In the genomic region with DNA sequence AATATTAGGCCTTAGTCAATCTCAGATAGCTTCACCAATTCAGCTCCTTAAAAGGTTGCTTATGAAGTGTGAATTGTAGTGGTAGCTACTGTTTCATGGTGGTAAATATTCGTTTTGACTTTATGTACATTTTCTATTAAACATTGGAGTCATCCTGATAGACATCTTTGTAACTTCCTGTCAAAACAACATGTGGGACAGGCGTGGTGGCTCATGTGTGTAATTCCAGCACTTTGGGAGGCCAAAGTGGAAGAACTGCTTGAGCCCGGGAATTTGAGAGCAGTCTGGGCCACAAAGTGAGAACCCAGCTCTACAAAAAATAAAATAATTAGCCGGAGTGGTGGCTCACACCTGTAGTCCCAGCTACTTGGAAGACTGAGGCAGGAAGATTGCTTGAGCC, we compare ENCODE assay signal across 1 cellular context.
TF ChIP-seq lines count a peak whose summit lies in the region.

No MANE protein-coding gene starts in this region.

TF ChIP-seq in K562, 482 proteins besides CTCF, POLR2A, EP300 and RAD21 (continued from another document):
- TF ChIP-seq, protein P1, sequence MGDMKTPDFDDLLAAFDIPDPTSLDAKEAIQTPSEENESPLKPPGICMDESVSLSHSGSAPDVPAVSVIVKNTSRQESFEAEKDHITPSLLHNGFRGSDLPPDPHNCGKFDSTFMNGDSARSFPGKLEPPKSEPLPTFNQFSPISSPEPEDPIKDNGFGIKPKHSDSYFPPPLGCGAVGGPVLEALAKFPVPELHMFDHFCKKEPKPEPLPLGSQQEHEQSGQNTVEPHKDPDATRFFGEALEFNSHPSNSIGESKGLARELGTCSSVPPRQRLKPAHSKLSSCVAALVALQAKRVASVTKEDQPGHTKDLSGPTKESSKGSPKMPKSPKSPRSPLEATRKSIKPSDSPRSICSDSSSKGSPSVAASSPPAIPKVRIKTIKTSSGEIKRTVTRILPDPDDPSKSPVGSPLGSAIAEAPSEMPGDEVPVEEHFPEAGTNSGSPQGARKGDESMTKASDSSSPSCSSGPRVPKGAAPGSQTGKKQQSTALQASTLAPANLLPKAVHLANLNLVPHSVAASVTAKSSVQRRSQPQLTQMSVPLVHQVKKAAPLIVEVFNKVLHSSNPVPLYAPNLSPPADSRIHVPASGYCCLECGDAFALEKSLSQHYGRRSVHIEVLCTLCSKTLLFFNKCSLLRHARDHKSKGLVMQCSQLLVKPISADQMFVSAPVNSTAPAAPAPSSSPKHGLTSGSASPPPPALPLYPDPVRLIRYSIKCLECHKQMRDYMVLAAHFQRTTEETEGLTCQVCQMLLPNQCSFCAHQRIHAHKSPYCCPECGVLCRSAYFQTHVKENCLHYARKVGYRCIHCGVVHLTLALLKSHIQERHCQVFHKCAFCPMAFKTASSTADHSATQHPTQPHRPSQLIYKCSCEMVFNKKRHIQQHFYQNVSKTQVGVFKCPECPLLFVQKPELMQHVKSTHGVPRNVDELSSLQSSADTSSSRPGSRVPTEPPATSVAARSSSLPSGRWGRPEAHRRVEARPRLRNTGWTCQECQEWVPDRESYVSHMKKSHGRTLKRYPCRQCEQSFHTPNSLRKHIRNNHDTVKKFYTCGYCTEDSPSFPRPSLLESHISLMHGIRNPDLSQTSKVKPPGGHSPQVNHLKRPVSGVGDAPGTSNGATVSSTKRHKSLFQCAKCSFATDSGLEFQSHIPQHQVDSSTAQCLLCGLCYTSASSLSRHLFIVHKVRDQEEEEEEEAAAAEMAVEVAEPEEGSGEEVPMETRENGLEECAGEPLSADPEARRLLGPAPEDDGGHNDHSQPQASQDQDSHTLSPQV (IDR thresholded peaks at IDR 0.05): peak; percentile 83
- TF ChIP-seq ZNF589 (CRISPR knock-in tag; IDR thresholded peaks at IDR 0.05; ENCODE audit: low read depth): peak; percentile 95
- TF ChIP-seq ETV5 (CRISPR knock-in tag; IDR thresholded peaks at IDR 0.05; ENCODE audit: low read depth): peak; percentile 20; the same call in 1 of the 2 replicates
- peak; percentile 81 for TF ChIP-seq ETV1 (tag; conservative IDR thresholded peaks at IDR 0.05; ENCODE audit: low read depth)
- TF ChIP-seq SOX6 (IDR thresholded peaks at IDR 0.05): 0 out of 2 replicates have a peak, but pooled peaks have one; percentile 18
- TF ChIP-seq L3MBTL2 (IDR thresholded peaks at IDR 0.05): peak; percentile 85
- TF ChIP-seq, protein P2, sequence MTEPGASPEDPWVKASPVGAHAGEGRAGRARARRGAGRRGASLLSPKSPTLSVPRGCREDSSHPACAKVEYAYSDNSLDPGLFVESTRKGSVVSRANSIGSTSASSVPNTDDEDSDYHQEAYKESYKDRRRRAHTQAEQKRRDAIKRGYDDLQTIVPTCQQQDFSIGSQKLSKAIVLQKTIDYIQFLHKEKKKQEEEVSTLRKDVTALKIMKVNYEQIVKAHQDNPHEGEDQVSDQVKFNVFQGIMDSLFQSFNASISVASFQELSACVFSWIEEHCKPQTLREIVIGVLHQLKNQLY (CRISPR knock-in tag; conservative IDR thresholded peaks at IDR 0.05): no peak
- TF ChIP-seq, protein P3, sequence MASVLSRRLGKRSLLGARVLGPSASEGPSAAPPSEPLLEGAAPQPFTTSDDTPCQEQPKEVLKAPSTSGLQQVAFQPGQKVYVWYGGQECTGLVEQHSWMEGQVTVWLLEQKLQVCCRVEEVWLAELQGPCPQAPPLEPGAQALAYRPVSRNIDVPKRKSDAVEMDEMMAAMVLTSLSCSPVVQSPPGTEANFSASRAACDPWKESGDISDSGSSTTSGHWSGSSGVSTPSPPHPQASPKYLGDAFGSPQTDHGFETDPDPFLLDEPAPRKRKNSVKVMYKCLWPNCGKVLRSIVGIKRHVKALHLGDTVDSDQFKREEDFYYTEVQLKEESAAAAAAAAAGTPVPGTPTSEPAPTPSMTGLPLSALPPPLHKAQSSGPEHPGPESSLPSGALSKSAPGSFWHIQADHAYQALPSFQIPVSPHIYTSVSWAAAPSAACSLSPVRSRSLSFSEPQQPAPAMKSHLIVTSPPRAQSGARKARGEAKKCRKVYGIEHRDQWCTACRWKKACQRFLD (CRISPR knock-in tag; IDR thresholded peaks at IDR 0.05): peak; percentile 58; the same call in 1 of the 2 replicates
- TF ChIP-seq EP400 (IDR thresholded peaks at IDR 0.05): peak; percentile 32; the same call in 1 of the 2 replicates
- TF ChIP-seq ZNF584 (CRISPR knock-in tag; IDR thresholded peaks at IDR 0.05; ENCODE audit: low read depth): peak; percentile 78
- no peak for TF ChIP-seq NCOR1 (IDR thresholded peaks at IDR 0.05)
- 0 out of 2 replicates have a peak, but pooled peaks have one; percentile 49 for TF ChIP-seq MEF2D (tag; conservative IDR thresholded peaks at IDR 0.05; ENCODE audit: low read depth)
- TF ChIP-seq, protein P4, sequence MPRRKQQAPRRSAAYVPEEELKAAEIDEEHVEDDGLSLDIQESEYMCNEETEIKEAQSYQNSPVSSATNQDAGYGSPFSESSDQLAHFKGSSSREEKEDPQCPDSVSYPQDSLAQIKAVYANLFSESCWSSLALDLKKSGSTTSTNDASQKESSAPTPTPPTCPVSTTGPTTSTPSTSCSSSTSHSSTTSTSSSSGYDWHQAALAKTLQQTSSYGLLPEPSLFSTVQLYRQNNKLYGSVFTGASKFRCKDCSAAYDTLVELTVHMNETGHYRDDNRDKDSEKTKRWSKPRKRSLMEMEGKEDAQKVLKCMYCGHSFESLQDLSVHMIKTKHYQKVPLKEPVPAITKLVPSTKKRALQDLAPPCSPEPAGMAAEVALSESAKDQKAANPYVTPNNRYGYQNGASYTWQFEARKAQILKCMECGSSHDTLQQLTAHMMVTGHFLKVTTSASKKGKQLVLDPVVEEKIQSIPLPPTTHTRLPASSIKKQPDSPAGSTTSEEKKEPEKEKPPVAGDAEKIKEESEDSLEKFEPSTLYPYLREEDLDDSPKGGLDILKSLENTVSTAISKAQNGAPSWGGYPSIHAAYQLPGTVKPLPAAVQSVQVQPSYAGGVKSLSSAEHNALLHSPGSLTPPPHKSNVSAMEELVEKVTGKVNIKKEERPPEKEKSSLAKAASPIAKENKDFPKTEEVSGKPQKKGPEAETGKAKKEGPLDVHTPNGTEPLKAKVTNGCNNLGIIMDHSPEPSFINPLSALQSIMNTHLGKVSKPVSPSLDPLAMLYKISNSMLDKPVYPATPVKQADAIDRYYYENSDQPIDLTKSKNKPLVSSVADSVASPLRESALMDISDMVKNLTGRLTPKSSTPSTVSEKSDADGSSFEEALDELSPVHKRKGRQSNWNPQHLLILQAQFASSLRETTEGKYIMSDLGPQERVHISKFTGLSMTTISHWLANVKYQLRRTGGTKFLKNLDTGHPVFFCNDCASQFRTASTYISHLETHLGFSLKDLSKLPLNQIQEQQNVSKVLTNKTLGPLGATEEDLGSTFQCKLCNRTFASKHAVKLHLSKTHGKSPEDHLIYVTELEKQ (CRISPR knock-in tag; IDR thresholded peaks at IDR 0.05): no peak
- TF ChIP-seq, protein P5, sequence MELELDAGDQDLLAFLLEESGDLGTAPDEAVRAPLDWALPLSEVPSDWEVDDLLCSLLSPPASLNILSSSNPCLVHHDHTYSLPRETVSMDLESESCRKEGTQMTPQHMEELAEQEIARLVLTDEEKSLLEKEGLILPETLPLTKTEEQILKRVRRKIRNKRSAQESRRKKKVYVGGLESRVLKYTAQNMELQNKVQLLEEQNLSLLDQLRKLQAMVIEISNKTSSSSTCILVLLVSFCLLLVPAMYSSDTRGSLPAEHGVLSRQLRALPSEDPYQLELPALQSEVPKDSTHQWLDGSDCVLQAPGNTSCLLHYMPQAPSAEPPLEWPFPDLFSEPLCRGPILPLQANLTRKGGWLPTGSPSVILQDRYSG (tag; conservative IDR thresholded peaks at IDR 0.05; ENCODE audit: low read depth): 0 out of 2 replicates have a peak, but pooled peaks have one; percentile 25
- no peak for TF ChIP-seq NR2C2 (CRISPR knock-in tag; IDR thresholded peaks at IDR 0.05)
- TF ChIP-seq NR2C2 (tag; IDR thresholded peaks at IDR 0.05): 0 out of 2 replicates have a peak, but pooled peaks have one; percentile 16
- TF ChIP-seq, protein P6, sequence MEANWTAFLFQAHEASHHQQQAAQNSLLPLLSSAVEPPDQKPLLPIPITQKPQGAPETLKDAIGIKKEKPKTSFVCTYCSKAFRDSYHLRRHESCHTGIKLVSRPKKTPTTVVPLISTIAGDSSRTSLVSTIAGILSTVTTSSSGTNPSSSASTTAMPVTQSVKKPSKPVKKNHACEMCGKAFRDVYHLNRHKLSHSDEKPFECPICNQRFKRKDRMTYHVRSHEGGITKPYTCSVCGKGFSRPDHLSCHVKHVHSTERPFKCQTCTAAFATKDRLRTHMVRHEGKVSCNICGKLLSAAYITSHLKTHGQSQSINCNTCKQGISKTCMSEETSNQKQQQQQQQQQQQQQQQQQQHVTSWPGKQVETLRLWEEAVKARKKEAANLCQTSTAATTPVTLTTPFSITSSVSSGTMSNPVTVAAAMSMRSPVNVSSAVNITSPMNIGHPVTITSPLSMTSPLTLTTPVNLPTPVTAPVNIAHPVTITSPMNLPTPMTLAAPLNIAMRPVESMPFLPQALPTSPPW (CRISPR knock-in tag; IDR thresholded peaks at IDR 0.05): 0 out of 2 replicates have a peak, but pooled peaks have one; percentile 9
- peak; percentile 23; the same call in 1 of the 2 replicates for TF ChIP-seq LCOR (CRISPR knock-in tag; IDR thresholded peaks at IDR 0.05)
- 0 out of 2 replicates have a peak, but pooled peaks have one; percentile 45 for TF ChIP-seq GTF2A2 (tag; IDR thresholded peaks at IDR 0.05)
- TF ChIP-seq DMBX1 (CRISPR knock-in tag; IDR thresholded peaks at IDR 0.05; ENCODE audit: borderline replicate concordance): peak; percentile 13; the same call in 1 of the 2 replicates
- peak in 1 of 2 experiments; percentile 34; a peak in 1 of 4 replicates for TF ChIP-seq ZNF639 (CRISPR knock-in tag; conservative IDR thresholded peaks at IDR 0.05 in 1 of 2, IDR thresholded peaks at IDR 0.05 in 1 of 2)
- peak in 1 of 3 experiments; percentile 37; a peak in 1 of 6 replicates for TF ChIP-seq ZBTB11 (CRISPR knock-in tag; IDR thresholded peaks at IDR 0.05)
TF ChIP-seq in K562: peak in this region for 31.
